11 cellular contexts compared by ENCODE assay signal in genomic region chr11:48012051-48012391, GRCh38. TPM values are rescaled to one million over a fixed set of nuclear protein-coding genes. Genes with fewer than 3 reads are reported as not detected.
A peak's percentile ranks its signal among the peaks of the same experiment; 100 is the strongest.
DNase-seq lines count a peak whose midpoint lies in the region; ATAC-seq and TF ChIP-seq lines count a peak whose summit lies in the region.
"Had no signal": no experiment of that assay in that cellular context is flagged by ENCODE, and none has a peak within 500 bp of the region (broad histone marks: within the 10 kb centered on the region; RNA-seq: fewer than 3 reads in every experiment).

No MANE protein-coding gene starts in this region.

- peaks cover 75% of the 10 kb centered on the region for H3K4me1 Mint-ChIP-seq in T-helper 1 cell treated with Interleukin-12 subunit alpha and Interleukin-12 subunit beta and Interleukin-4 antibody, amounts not matched to agents 30 μg/mL and 1 μg/mL, for 36 hours (ENCODE audit: low read depth)
- H3K4me1 Mint-ChIP-seq in activated naive CD4-positive, alpha-beta T cell treated with anti-CD3 and anti-CD28 coated beads, Interleukin-2, amount 10 ng/mL, durations not matched to agents 7 days and 5 days: peaks cover 80% of the 10 kb centered on the region
- H3K4me1 Mint-ChIP-seq in GM23338: peaks cover 16% of the 10 kb centered on the region

- no peaks in the 10 kb centered on the region for H3K9me2 ChIP-seq in GM23338 (ENCODE audit: insufficient read depth)

- 84 to 96% methylated on average over 5 of the region's 5 CpGs for WGBS in sigmoid colon, 2 donors
- WGBS in aorta, 2 donors: 95% methylated on average over 5 of the region's 5 CpGs

- DNase-seq in activated naive CD4-positive, alpha-beta T cell treated with anti-CD3 and anti-CD28 coated beads, Interleukin-2, amount 10 ng/mL, durations not matched to agents 7 days and 5 days: peak; percentile 30
- peak; percentile 24 for DNase-seq in sigmoid colon
- DNase-seq in inferior parietal cortex (ENCODE audit: extremely low spot score): no peak
- no peak for DNase-seq in aorta
- DNase-seq in GM23338 (ENCODE audit: low spot score): no peak
- DNase-seq: dermis blood vessel endothelial cell, left ventricle myocardium inferior, NCI-H526 treated with DMSO at 0.1 percent for 48 hours had no signal

- no peaks in the 10 kb centered on the region for H3F3A ChIP-seq in GM23338 (replicated peaks; ENCODE audit: low read depth)

- TF ChIP-seq POLR2A in sigmoid colon (IDR thresholded peaks at IDR 0.05): no peak

- no peaks in the 10 kb centered on the region for H3K27me3 Mint-ChIP-seq in T-helper 1 cell treated with Interleukin-12 subunit alpha and Interleukin-12 subunit beta and Interleukin-4 antibody, amounts not matched to agents 30 μg/mL and 1 μg/mL, for 36 hours (ENCODE audit: low read depth)
- no peaks in the 10 kb centered on the region for H3K27me3 Mint-ChIP-seq in activated naive CD4-positive, alpha-beta T cell treated with anti-CD3 and anti-CD28 coated beads, Interleukin-2, amount 10 ng/mL, durations not matched to agents 7 days and 5 days
- H3K27me3 Mint-ChIP-seq in GM23338 (ENCODE audit: insufficient read depth, low read depth, poor library complexity): peaks cover 9% of the 10 kb centered on the region

- H3K9ac ChIP-seq in BLaER1 treated with 17β-estradiol and CSF1 and Interleukin-3, amounts not matched to agents 10 nM and 100 nM: peak overlapping the region in 4 of 11 experiments; percentile 10 to 63 (median 40); a peak in 4 of 22 replicates

- peaks cover 9 to 100% (median 92%) of the 10 kb centered on the region in 11 experiments; a peak in 21 of 22 replicates for H4K20me1 ChIP-seq in BLaER1 treated with 17β-estradiol and CSF1 and Interleukin-3, amounts not matched to agents 10 nM and 100 nM
- H4K20me1 ChIP-seq in GM23338 (replicated peaks; ENCODE audit: insufficient read depth): peaks cover 7% of the 10 kb centered on the region

- H3K9me3 Mint-ChIP-seq in T-helper 1 cell treated with Interleukin-12 subunit alpha and Interleukin-12 subunit beta and Interleukin-4 antibody, amounts not matched to agents 30 μg/mL and 1 μg/mL, for 36 hours: no peaks in the 10 kb centered on the region
- no peaks in the 10 kb centered on the region for H3K9me3 Mint-ChIP-seq in activated naive CD4-positive, alpha-beta T cell treated with anti-CD3 and anti-CD28 coated beads, Interleukin-2, amount 10 ng/mL, durations not matched to agents 7 days and 5 days
- H3K9me3 Mint-ChIP-seq in GM23338: no peaks in the 10 kb centered on the region

- CTCF ChIA-PET in activated naive CD4-positive, alpha-beta T cell treated with anti-CD3 and anti-CD28 coated beads, Interleukin-2, amount 10 ng/mL, durations not matched to agents 7 days and 5 days (lab: Charles Lee): no interaction called here

- H3K36me3 Mint-ChIP-seq in T-helper 1 cell treated with Interleukin-12 subunit alpha and Interleukin-12 subunit beta and Interleukin-4 antibody, amounts not matched to agents 30 μg/mL and 1 μg/mL, for 36 hours (ENCODE audit: low read depth): peaks cover 31% of the 10 kb centered on the region
- peaks cover 34% of the 10 kb centered on the region for H3K36me3 Mint-ChIP-seq in activated naive CD4-positive, alpha-beta T cell treated with anti-CD3 and anti-CD28 coated beads, Interleukin-2, amount 10 ng/mL, durations not matched to agents 7 days and 5 days
- H3K36me3 Mint-ChIP-seq in GM23338 (ENCODE audit: low read depth): no peaks in the 10 kb centered on the region

- H3K27ac ChIP-seq in BLaER1 treated with 17β-estradiol and CSF1 and Interleukin-3, amounts not matched to agents 10 nM and 100 nM: peak overlapping the region in 9 of 11 experiments; percentile 3 to 77 (median 66); a peak in 15 of 22 replicates
- no peak overlapping the region for H3K27ac ChIP-seq in sigmoid colon
- no peak overlapping the region for H3K27ac ChIP-seq in aorta (ENCODE audit: low read depth in 1 of 2, low read length in 2 of 2)
- H3K27ac ChIP-seq in GM23338 (ENCODE audit: low read depth): no peak overlapping the region
- H3K27ac ChIP-seq: left ventricle myocardium inferior had no signal

- no peaks in the 10 kb centered on the region for H3K9me3 ChIP-seq in BLaER1 treated with 17β-estradiol and CSF1 and Interleukin-3, amounts not matched to agents 10 nM and 100 nM (replicated peaks in 1 of 11)
- H3K9me3 ChIP-seq in sigmoid colon (no peaks in the 10 kb centered on the region), aorta (ENCODE audit: control insufficient read depth, low read length) (no peaks in the 10 kb centered on the region)
- H3K9me3 ChIP-seq: left ventricle myocardium inferior had no signal

- H3K4me1 ChIP-seq in BLaER1 treated with 17β-estradiol and CSF1 and Interleukin-3, amounts not matched to agents 10 nM and 100 nM: peaks cover 35 to 100% (median 67%) of the 10 kb centered on the region in 10 experiments
- H3K4me1 ChIP-seq in sigmoid colon (peaks cover 0 to 17% (median 2%) of the 10 kb centered on the region in 4 donors), aorta (ENCODE audit: control insufficient read depth in 1 of 2, insufficient read depth in 2 of 2, low read length in 2 of 2) (no peaks in the 10 kb centered on the region), GM23338 (ENCODE audit: insufficient read depth) (peaks cover 8% of the 10 kb centered on the region)

- intact Hi-C loops in sigmoid colon (cut with DNase I): no loop called here
- intact Hi-C loops in aorta (cut with DNase I): loop anchor here in 1 of 2 donors (10.0 kb wide), 1 partner anchor 53 kb away; no protein-coding TSS in a partner anchor

- H2AFZ ChIP-seq in GM23338: no peak overlapping the region

- H3K36me3 ChIP-seq in BLaER1 treated with 17β-estradiol and CSF1 and Interleukin-3, amounts not matched to agents 10 nM and 100 nM: peaks cover 0 to 34% (median 0%) of the 10 kb centered on the region in 11 experiments; a peak in 9 of 22 replicates
- H3K36me3 ChIP-seq in sigmoid colon: no peaks in the 10 kb centered on the region
- H3K36me3 ChIP-seq in aorta (ENCODE audit: control insufficient read depth in 1 of 2, insufficient read depth in 2 of 2, low read length in 1 of 2): no peaks in the 10 kb centered on the region
- H3K36me3 ChIP-seq in GM23338 (ENCODE audit: insufficient read depth): no peaks in the 10 kb centered on the region
- H3K36me3 ChIP-seq: left ventricle myocardium inferior had no signal

- ATAC-seq in aorta (ENCODE audit: low FRiP score) (no peak), HG03442 (IDR thresholded peaks at IDR 0.05; ENCODE audit: unreplicated experiment) (no peak), GM23338 (no peak)

- TF ChIP-seq CTCF in sigmoid colon (IDR thresholded peaks at IDR 0.05) (no peak), GM23338 (conservative IDR thresholded peaks at IDR 0.05; ENCODE audit: low read depth in 2 of 2) (no peak)

- peak overlapping the region; percentile 32 for H3K4me3 Mint-ChIP-seq in T-helper 1 cell treated with Interleukin-12 subunit alpha and Interleukin-12 subunit beta and Interleukin-4 antibody, amounts not matched to agents 30 μg/mL and 1 μg/mL, for 36 hours
- no peak overlapping the region for H3K4me3 Mint-ChIP-seq in activated naive CD4-positive, alpha-beta T cell treated with anti-CD3 and anti-CD28 coated beads, Interleukin-2, amount 10 ng/mL, durations not matched to agents 7 days and 5 days
- H3K4me3 Mint-ChIP-seq in GM23338: no peak overlapping the region

- peak overlapping the region; percentile 79 to 99 (median 89); a peak in 21 of 22 replicates for H3K4me2 ChIP-seq in BLaER1 treated with 17β-estradiol and CSF1 and Interleukin-3, amounts not matched to agents 10 nM and 100 nM
- no peak overlapping the region for H3K4me2 ChIP-seq in GM23338

- H3K4me3 ChIP-seq in BLaER1 treated with 17β-estradiol and CSF1 and Interleukin-3, amounts not matched to agents 10 nM and 100 nM: no peak overlapping the region; a peak in 1 of 20 replicates
- H3K4me3 ChIP-seq in sigmoid colon (no peak overlapping the region), aorta (ENCODE audit: low read length in 2 of 2) (no peak overlapping the region), GM23338 (no peak overlapping the region)
- H3K4me3 ChIP-seq: left ventricle myocardium inferior had no signal

- H3K27ac Mint-ChIP-seq in T-helper 1 cell treated with Interleukin-12 subunit alpha and Interleukin-12 subunit beta and Interleukin-4 antibody, amounts not matched to agents 30 μg/mL and 1 μg/mL, for 36 hours: peak overlapping the region; percentile 93
- H3K27ac Mint-ChIP-seq in activated naive CD4-positive, alpha-beta T cell treated with anti-CD3 and anti-CD28 coated beads, Interleukin-2, amount 10 ng/mL, durations not matched to agents 7 days and 5 days: peak overlapping the region; percentile 89
- no peak overlapping the region for H3K27ac Mint-ChIP-seq in GM23338

- H3K79me2 ChIP-seq in GM23338 (replicated peaks; ENCODE audit: insufficient read depth): peaks cover 43% of the 10 kb centered on the region

- no peak for TF ChIP-seq EP300 in sigmoid colon (IDR thresholded peaks at IDR 0.05)

- H3K27me3 ChIP-seq in BLaER1 treated with 17β-estradiol and CSF1 and Interleukin-3, amounts not matched to agents 10 nM and 100 nM: no peaks in the 10 kb centered on the region
- H3K27me3 ChIP-seq in sigmoid colon (no peaks in the 10 kb centered on the region), aorta (ENCODE audit: control insufficient read depth in 1 of 2, insufficient read depth in 2 of 2, low read length in 1 of 2) (no peaks in the 10 kb centered on the region), GM23338 (ENCODE audit: insufficient read depth) (no peaks in the 10 kb centered on the region)

TF ChIP-seq in GM23338, 12 proteins besides CTCF, POLR2A, EP300 and RAD21 (continues in another document):
- TF ChIP-seq EZH2phosphoT487 (IDR thresholded peaks at IDR 0.05; ENCODE audit: unreplicated experiment) (no peak), EZH2 (IDR thresholded peaks at IDR 0.05; ENCODE audit: low read depth, unreplicated experiment) (no peak)

RNA-seq across cellular contexts. Expression of gene PTPRJ, which starts 31.7 kb away (rescaled TPM):
- 10 to 100 TPM in 3 of 4 donors, 1 to 10 TPM in 1; 7.9 to 12.2 (median 10.3) TPM for total RNA-seq in sigmoid colon
- polyA plus RNA-seq in sigmoid colon: 10 to 100 TPM in 1 of 3 donors, 1 to 10 TPM in 2; 2.4 to 23.3 (median 5.3) TPM
- total RNA-seq in aorta: 10 to 100 TPM; 14.3 to 20.1 TPM
- polyA plus RNA-seq in aorta: 1 to 10 TPM; 2.0 to 2.8 TPM
- 14.0 and 16.0 TPM in 2 replicates for total RNA-seq in GM23338 (2014; rRNA removed; shearing (Covaris generic))
- 3.8 and 4.2 TPM in 2 replicates for polyA plus RNA-seq in GM23338 (2016; fragmentation: Nextera tagmentation; extraction: Ambion mirVana)

Comparison
In these comparisons a context has a peak if more than half of its experiments do, and no peak if none do; other contexts are left out.
1. H3K27ac ChIP-seq: peak in BLaER1 treated with 17β-estradiol and CSF1 and Interleukin-3, amounts not matched to agents 10 nM and 100 nM (9 of 11); none in sigmoid colon (0 of 4), aorta (0 of 2) and GM23338 (single experiment).
2. DNase-seq: peak in activated naive CD4-positive, alpha-beta T cell treated with anti-CD3 and anti-CD28 coated beads, Interleukin-2, amount 10 ng/mL, durations not matched to agents 7 days and 5 days (single experiment) and sigmoid colon (single experiment); none in inferior parietal cortex (single experiment), aorta (0 of 2) and GM23338 (single experiment).